1 cellular context compared by ENCODE assay signal in the genomic region with DNA sequence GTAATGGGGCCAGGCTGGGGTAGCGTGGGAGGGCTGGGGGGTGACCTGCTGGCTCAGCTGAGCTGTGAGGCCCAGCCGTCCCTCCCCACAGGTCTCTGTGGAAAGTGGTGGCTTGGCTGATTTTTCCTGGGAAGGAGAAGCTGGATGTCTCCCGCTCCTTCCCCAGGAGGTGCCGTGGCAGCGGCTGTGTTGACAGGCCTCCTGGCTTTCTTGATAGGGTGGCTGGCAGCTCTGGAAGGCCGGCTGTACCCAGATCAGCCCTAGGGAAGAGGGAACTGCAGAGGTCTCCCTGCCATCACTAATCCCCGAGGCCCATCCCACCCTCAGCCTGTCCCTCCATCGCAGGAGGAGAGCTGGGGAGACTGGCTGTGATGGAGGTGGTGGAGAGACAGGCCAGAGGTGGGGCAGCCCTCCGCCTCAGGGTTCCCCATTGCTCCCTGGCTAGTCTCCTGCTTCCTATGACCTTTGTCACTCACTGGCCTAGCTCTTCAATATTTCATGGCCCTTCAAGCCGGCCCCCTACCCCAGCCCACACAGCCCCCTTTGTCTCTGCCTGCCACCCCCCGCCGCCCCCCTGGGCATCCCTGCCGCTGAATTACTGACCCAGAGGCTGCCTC.
TF ChIP-seq lines count a peak whose summit lies in the region.

No MANE protein-coding gene starts in this region.

TF ChIP-seq in HepG2, 621 proteins besides CTCF, POLR2A, EP300 and RAD21:
- peak; percentile 76; the same call in 1 of the 2 replicates for TF ChIP-seq PATZ1 (CRISPR knock-in tag; IDR thresholded peaks at IDR 0.05)
- TF ChIP-seq HNF4G (IDR thresholded peaks at IDR 0.05; ENCODE audit: borderline replicate concordance, low read depth, low read length), result peak; percentile 37; the same call in 1 of the 2 replicates
- TF ChIP-seq HNF4G (CRISPR knock-in tag; IDR thresholded peaks at IDR 0.05; ENCODE audit: borderline replicate concordance, low read depth), result no peak
- 0 out of 2 replicates have a peak, but pooled peaks have one; percentile 48 for TF ChIP-seq HNRNPL (IDR thresholded peaks at IDR 0.05; ENCODE audit: low read depth, low read length)
- 0 out of 2 replicates have a peak, but pooled peaks have one; percentile 10 for TF ChIP-seq HDAC2 (CRISPR knock-in tag; IDR thresholded peaks at IDR 0.05)
- TF ChIP-seq, protein P1, sequence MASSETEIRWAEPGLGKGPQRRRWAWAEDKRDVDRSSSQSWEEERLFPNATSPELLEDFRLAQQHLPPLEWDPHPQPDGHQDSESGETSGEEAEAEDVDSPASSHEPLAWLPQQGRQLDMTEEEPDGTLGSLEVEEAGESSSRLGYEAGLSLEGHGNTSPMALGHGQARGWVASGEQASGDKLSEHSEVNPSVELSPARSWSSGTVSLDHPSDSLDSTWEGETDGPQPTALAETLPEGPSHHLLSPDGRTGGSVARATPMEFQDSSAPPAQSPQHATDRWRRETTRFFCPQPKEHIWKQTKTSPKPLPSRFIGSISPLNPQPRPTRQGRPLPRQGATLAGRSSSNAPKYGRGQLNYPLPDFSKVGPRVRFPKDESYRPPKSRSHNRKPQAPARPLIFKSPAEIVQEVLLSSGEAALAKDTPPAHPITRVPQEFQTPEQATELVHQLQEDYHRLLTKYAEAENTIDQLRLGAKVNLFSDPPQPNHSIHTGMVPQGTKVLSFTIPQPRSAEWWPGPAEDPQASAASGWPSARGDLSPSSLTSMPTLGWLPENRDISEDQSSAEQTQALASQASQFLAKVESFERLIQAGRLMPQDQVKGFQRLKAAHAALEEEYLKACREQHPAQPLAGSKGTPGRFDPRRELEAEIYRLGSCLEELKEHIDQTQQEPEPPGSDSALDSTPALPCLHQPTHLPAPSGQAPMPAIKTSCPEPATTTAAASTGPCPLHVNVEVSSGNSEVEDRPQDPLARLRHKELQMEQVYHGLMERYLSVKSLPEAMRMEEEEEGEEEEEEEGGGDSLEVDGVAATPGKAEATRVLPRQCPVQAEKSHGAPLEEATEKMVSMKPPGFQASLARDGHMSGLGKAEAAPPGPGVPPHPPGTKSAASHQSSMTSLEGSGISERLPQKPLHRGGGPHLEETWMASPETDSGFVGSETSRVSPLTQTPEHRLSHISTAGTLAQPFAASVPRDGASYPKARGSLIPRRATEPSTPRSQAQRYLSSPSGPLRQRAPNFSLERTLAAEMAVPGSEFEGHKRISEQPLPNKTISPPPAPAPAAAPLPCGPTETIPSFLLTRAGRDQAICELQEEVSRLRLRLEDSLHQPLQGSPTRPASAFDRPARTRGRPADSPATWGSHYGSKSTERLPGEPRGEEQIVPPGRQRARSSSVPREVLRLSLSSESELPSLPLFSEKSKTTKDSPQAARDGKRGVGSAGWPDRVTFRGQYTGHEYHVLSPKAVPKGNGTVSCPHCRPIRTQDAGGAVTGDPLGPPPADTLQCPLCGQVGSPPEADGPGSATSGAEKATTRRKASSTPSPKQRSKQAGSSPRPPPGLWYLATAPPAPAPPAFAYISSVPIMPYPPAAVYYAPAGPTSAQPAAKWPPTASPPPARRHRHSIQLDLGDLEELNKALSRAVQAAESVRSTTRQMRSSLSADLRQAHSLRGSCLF (CRISPR knock-in tag; IDR thresholded peaks at IDR 0.05; ENCODE audit: borderline replicate concordance), result no peak
- TF ChIP-seq STAG1 (CRISPR knock-in tag; IDR thresholded peaks at IDR 0.05), result 0 out of 2 replicates have a peak, but pooled peaks have one; percentile 7
- no peak for TF ChIP-seq ZNF160 (CRISPR knock-in tag; IDR thresholded peaks at IDR 0.05)
- peak; percentile 9; the same call in 1 of the 2 replicates for TF ChIP-seq ARID4A (CRISPR knock-in tag; IDR thresholded peaks at IDR 0.05; ENCODE audit: borderline replicate concordance)
- no peak for TF ChIP-seq ZNF432 (CRISPR knock-in tag; IDR thresholded peaks at IDR 0.05; ENCODE audit: borderline replicate concordance)
- no peak for TF ChIP-seq ZNF136 (CRISPR knock-in tag; IDR thresholded peaks at IDR 0.05; ENCODE audit: low read depth)
- TF ChIP-seq MBD4 (IDR thresholded peaks at IDR 0.05; ENCODE audit: borderline replicate concordance, low read length), result no peak
